15 cellular contexts compared by ENCODE assay signal in the genomic region with DNA sequence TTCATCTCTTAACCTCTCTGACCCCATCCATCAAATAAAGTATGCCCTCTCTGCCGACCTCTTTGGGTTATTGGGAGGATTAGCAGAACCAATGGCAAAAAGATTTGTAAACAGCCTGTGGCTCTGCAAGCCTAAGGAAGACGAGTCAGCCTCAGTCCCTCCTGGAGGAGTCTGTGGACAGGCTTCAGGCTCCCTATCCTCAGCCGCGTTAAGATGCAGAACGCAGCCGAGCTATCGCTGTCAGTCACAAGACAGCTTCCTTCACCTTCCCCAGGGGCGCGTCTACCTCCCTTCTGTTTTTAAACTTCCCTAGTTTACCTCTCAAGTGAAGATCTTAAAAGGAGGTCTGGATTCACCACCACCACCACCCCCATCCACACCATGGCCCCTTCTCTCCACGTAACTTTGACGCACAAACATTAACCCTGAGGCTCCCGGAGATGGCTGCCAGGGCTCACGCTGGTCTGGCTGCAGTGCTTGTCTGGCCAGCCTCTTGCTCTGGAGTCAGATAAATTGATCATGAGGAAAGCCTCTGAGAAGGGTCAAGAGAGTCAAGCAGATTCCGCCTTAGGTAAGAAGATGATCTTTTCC. TPM values are rescaled to one million over a fixed set of nuclear protein-coding genes. Genes with fewer than 3 reads are reported as not detected.
A peak's percentile ranks its signal among the peaks of the same experiment; 100 is the strongest.
DNase-seq lines count a peak whose midpoint lies in the region; TF ChIP-seq lines count a peak whose summit lies in the region.
"Had no signal": no experiment of that assay in that cellular context is flagged by ENCODE, and none has a peak within 500 bp of the region (broad histone marks: within the 10 kb centered on the region; RNA-seq: fewer than 3 reads in every experiment).

No MANE protein-coding gene starts in this region.

- H3K36me3 ChIP-seq in H7 (replicated peaks; ENCODE audit: control insufficient read depth, insufficient read depth, low read length) (no peaks in the 10 kb centered on the region), brain microvascular endothelial cell (replicated peaks) (no peaks in the 10 kb centered on the region), spleen (no peaks in the 10 kb centered on the region), right atrium auricular region (no peaks in the 10 kb centered on the region)

- TF ChIP-seq CTCF in brain microvascular endothelial cell (IDR thresholded peaks at IDR 0.05; ENCODE audit: low read depth, low read length, missing control alignments) (no peak), spleen (IDR thresholded peaks at IDR 0.05 in 8 of 11, conservative IDR thresholded peaks at IDR 0.05 in 3 of 11) (no peak), right atrium auricular region (IDR thresholded peaks at IDR 0.05) (no peak)

- intact Hi-C loops in spleen (cut with DNase I; ENCODE audit: low total_unique reads), result no loop called here

- H3K27ac ChIP-seq in brain microvascular endothelial cell (no peak overlapping the region), spleen (peak overlapping the region in 5 of 8 donors; percentile 10 to 59 (median 44)), right atrium auricular region (no peak overlapping the region)

- H3K27me3 ChIP-seq in H7 (ENCODE audit: control insufficient read depth, insufficient read depth, low read length) (peaks cover 23% of the 10 kb centered on the region), brain microvascular endothelial cell (replicated peaks) (peaks cover 27% of the 10 kb centered on the region), spleen (replicated peaks in 1 of 7) (peaks cover 0 to 89% (median 26%) of the 10 kb centered on the region in 7 donors), right atrium auricular region (no peaks in the 10 kb centered on the region)

- TF ChIP-seq POLR2A in spleen (IDR thresholded peaks at IDR 0.05), result no peak

- WGBS in spleen, 5 donors, result 37 to 53% (median 45%) methylated on average over 14 of the region's 14 CpGs

- H3K4me1 ChIP-seq in spleen (peaks cover 0 to 18% (median 10%) of the 10 kb centered on the region in 6 donors), right atrium auricular region (peaks cover 0 to 12% of the 10 kb centered on the region in 2 donors)

- in situ Hi-C loops in brain microvascular endothelial cell (cut with HindIII; ENCODE audit: low pct_ligation_motif_present, low sequenced_read_pairs), result loop anchor here (25.0 kb wide), 1 partner anchor 103 kb away; a partner anchor contains a TSS

- H3K4me3 ChIP-seq in H7 (ENCODE audit: insufficient read depth, low read depth, low read length), result no peak overlapping the region
- peak overlapping the region; percentile 34 for H3K4me3 ChIP-seq in brain microvascular endothelial cell (ENCODE audit: low read depth, low read length)
- H3K4me3 ChIP-seq in iPS-18c (ENCODE audit: insufficient read depth, low read depth, low read length), result peak overlapping the region; percentile 41; the same call in 1 of the 2 replicates
- peak overlapping the region in 7 of 8 donors; percentile 2 to 51 (median 33) for H3K4me3 ChIP-seq in spleen
- no peak overlapping the region for H3K4me3 ChIP-seq in right atrium auricular region

- DNase-seq in H7, result peak; percentile 32
- no peak for DNase-seq in brain microvascular endothelial cell
- no peak for DNase-seq in spleen
- DNase-seq in HK-2 (ENCODE audit: unreplicated experiment), result no peak
- DNase-seq in NCI-H1930 (lab: John Stamatoyannopoulos, UW), result no peak
- no peak for DNase-seq in right atrium auricular region (ENCODE audit: low spot score)
- DNase-seq: activated effector memory CD4-positive, alpha-beta T cell treated with anti-CD3 and anti-CD28 coated beads, Interleukin-2, amount 50 U/mL, for 16 hours; CD4-positive, alpha-beta T cell; dermis blood vessel endothelial cell; left ventricle myocardium superior; NCI-H1048; NCI-H2171; NK-92 treated with Interleukin-12 subunit alpha and Interleukin-12 subunit beta, amount 100 ng/mL, for 24 hours had no signal

- H3K9me3 ChIP-seq in iPS-18c (ENCODE audit: control insufficient read depth, insufficient read depth, low read length), result no peaks in the 10 kb centered on the region
- no peaks in the 10 kb centered on the region for H3K9me3 ChIP-seq in spleen
- H3K9me3 ChIP-seq in right atrium auricular region, result no peaks in the 10 kb centered on the region

RNA-seq across cellular contexts. Expression of a gene that starts 0.8 kb away (rescaled TPM):
- total RNA-seq in H7 (2014; rRNA removed; shearing (Covaris generic)), result 0.45 and 0.63 TPM in 2 replicates
- 10 to 100 TPM in 1 of 7 donors, 1 to 10 TPM in 6; 2.7 to 12.2 (median 4.7) TPM for total RNA-seq in spleen
- polyA plus RNA-seq in spleen, result 1 to 10 TPM in 1 of 3 donors, under 1 TPM in 2; 0.68 to 1.4 (median 0.76) TPM
- under 1 TPM in 1 of 2 donors, not detected in 1; 0.28 TPM for total RNA-seq in right atrium auricular region
- total RNA-seq: CD4-positive, alpha-beta T cell; dermis blood vessel endothelial cell; left ventricle myocardium superior; T-helper 1 cell treated with Interleukin-12 subunit alpha and Interleukin-12 subunit beta and Interleukin-4 antibody, amounts not matched to agents 30 ng/mL and 1 ng/mL, for 36 hours had no signal

Comparison
In these comparisons a context has a peak if more than half of its experiments do, and no peak if none do; other contexts are left out.
1. H3K4me3 ChIP-seq: peak in brain microvascular endothelial cell (single experiment), iPS-18c (single experiment) and spleen (7 of 8); none in H7 (single experiment) and right atrium auricular region (0 of 2).
2. H3K27ac ChIP-seq: peak in spleen (5 of 8); none in brain microvascular endothelial cell (single experiment) and right atrium auricular region (0 of 2).